ENCODE assay signal across 14 cellular contexts in the genomic region with DNA sequence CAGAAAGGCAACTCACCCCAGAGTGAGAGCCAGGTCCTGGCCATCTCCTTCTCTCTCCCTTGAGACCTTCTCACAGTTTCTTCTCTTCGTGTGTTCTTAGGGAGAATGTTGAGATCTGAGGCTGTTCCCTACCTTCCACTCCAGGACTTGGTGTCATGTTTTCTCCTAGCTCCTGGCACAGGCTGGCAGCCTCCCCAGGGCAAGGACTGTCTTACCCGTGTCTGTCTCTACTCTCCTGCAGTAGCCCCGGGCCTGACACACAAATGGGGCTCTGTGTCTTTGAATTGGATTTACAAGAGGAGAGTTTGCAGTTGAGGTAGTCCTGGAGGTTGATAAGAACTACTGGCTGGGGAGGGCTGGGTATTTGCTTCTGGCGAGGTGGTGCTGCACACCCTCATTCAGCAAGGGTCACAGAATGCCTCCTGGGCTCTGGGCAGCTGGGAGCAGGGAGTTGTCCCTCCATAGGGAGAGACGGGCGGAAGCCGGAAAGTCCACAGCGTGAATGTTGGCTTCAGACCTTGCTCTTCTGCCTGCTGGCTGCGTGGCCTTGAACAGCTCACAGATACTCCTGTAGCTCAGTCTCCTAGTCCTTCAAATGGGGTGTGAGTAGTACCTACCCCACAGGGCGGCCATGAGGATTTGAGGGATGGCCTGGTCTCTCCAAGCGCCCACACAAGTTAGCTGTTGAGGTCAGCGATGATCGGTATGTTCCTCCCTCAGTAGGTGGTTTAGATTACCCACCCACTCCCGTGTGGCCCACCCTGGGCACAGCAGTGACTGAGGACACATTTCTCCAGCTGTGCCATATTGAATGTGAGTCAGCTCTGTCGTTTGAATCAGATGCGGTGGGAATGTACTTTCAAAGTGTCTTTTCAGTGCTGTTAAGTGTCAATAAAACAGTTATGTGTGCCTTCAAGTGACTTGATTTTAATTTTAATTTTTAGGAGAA. TPM values are rescaled to one million over a fixed set of nuclear protein-coding genes. Genes with fewer than 3 reads are reported as not detected.
DNase-seq lines count a peak whose midpoint lies in the region; ATAC-seq and TF ChIP-seq lines count a peak whose summit lies in the region.
"Had no signal": no experiment of that assay in that cellular context is flagged by ENCODE, and none has a peak within 500 bp of the region (broad histone marks: within the 10 kb centered on the region; RNA-seq: fewer than 3 reads in every experiment).

No MANE protein-coding gene starts in this region.

- no peaks in the 10 kb centered on the region for H3K27me3 ChIP-seq in CD4-positive, alpha-beta memory T cell (ENCODE audit: insufficient read depth, low read length)
- no peaks in the 10 kb centered on the region for H3K27me3 ChIP-seq in Panc1 (ENCODE audit: control insufficient read depth, insufficient read depth, low read length)
- H3K27me3 ChIP-seq in WERI-Rb-1 (ENCODE audit: insufficient read depth, low read depth, severe bottlenecking): no peaks in the 10 kb centered on the region
- H3K27me3 ChIP-seq in gastroesophageal sphincter: no peaks in the 10 kb centered on the region
- H3K27me3 ChIP-seq: dorsolateral prefrontal cortex had no signal

- H3K27ac ChIP-seq in CD4-positive, alpha-beta memory T cell (ENCODE audit: low read depth, low read length): no peak overlapping the region
- no peak overlapping the region for H3K27ac ChIP-seq in Panc1 (ENCODE audit: low read length)
- no peak overlapping the region for H3K27ac ChIP-seq in WERI-Rb-1
- H3K27ac ChIP-seq in gastroesophageal sphincter: no peak overlapping the region
- H3K27ac ChIP-seq: dorsolateral prefrontal cortex had no signal

- intact Hi-C loops in CD4-positive, alpha-beta memory T cell (cut with micrococcal nuclease): no loop called here
- intact Hi-C loops in Panc1 (cut with micrococcal nuclease; ENCODE audit: unreplicated experiment): no loop called here
- intact Hi-C loops in dendritic cell treated with granulocyte-macrophage colony-stimulating factor and Interleukin-4, amounts not matched to agents 40 ng/mL and 50 ng/mL, for 4 days (cut with micrococcal nuclease): no loop called here

- CTCF ChIA-PET in CD4-positive, alpha-beta memory T cell (lab: Charles Lee; ENCODE audit: partially characterized antibody): no interaction called here
- CTCF ChIA-PET in Panc1 (lab: Charles Lee): no interaction called here

- 55 to 93% methylated on average over 3 to 5 of the region's 16 CpGs for WGBS in gastroesophageal sphincter (ENCODE audit: low coverage in 1 of 2), 2 donors

- H3K27ac Mint-ChIP-seq in CD4-positive, alpha-beta memory T cell: peak overlapping the region in 6 of 7 donors; percentile 15 to 86 (median 74)
- H3K27ac Mint-ChIP-seq in dendritic cell treated with granulocyte-macrophage colony-stimulating factor and Interleukin-4, amounts not matched to agents 40 ng/mL and 50 ng/mL, for 4 days: peak overlapping the region; percentile 45
- no peak overlapping the region for H3K27ac Mint-ChIP-seq in osteocyte (ENCODE audit: unreplicated experiment)

- H3K27me3 Mint-ChIP-seq in CD4-positive, alpha-beta memory T cell: no peaks in the 10 kb centered on the region
- H3K27me3 Mint-ChIP-seq in dendritic cell treated with granulocyte-macrophage colony-stimulating factor and Interleukin-4, amounts not matched to agents 40 ng/mL and 50 ng/mL, for 4 days: no peaks in the 10 kb centered on the region
- no peaks in the 10 kb centered on the region for H3K27me3 Mint-ChIP-seq in osteocyte (ENCODE audit: unreplicated experiment)

- no peak for TF ChIP-seq EP300 in gastroesophageal sphincter (IDR thresholded peaks at IDR 0.05)

- POLR2A ChIA-PET in CD4-positive, alpha-beta memory T cell (lab: Charles Lee; ENCODE audit: partially characterized antibody): interaction anchor here (0.6 to 1.4 kb wide), 2 partner anchors 10 to 66 kb away, joined by 3 to 8 read pairs; partner anchors contain the start of gene EP400
- POLR2A ChIA-PET in Panc1 (lab: Charles Lee): no interaction called here

- TF ChIP-seq CTCF in Panc1 (IDR thresholded peaks at IDR 0.05): no peak
- no peak for TF ChIP-seq CTCF in osteocyte (IDR thresholded peaks at IDR 0.05)
- no peak for TF ChIP-seq CTCF in WERI-Rb-1 (IDR thresholded peaks at IDR 0.05; ENCODE audit: low read depth, low read length)
- TF ChIP-seq CTCF in gastroesophageal sphincter (IDR thresholded peaks at IDR 0.05): no peak

- peak overlapping the region in 1 of 8 donors; percentile 21 for H3K4me3 Mint-ChIP-seq in CD4-positive, alpha-beta memory T cell
- no peak overlapping the region for H3K4me3 Mint-ChIP-seq in dendritic cell treated with granulocyte-macrophage colony-stimulating factor and Interleukin-4, amounts not matched to agents 40 ng/mL and 50 ng/mL, for 4 days
- H3K4me3 Mint-ChIP-seq in osteocyte (ENCODE audit: unreplicated experiment): no peak overlapping the region
- H3K4me3 Mint-ChIP-seq: immature natural killer cell had no signal

- no peak for DNase-seq in CD4-positive, alpha-beta memory T cell
- DNase-seq in Panc1 (ENCODE audit: low read depth, low spot score) (no peak), osteocyte (ENCODE audit: extremely low spot score, unreplicated experiment) (peak; percentile 70), WERI-Rb-1 (no peak), KG1 (lab: John Stamatoyannopoulos, UW) (no peak)
- DNase-seq: anterior cingulate cortex, immature natural killer cell, NCI-H1694, retina, SHP77 had no signal

- peaks cover 53% of the 10 kb centered on the region for H3K4me1 ChIP-seq in CD4-positive, alpha-beta memory T cell (ENCODE audit: insufficient read depth, low read length)
- peaks cover 25% of the 10 kb centered on the region for H3K4me1 ChIP-seq in Panc1 (ENCODE audit: control insufficient read depth, insufficient read depth, low read length)
- peaks cover 0 to 61% (median 13%) of the 10 kb centered on the region in 3 donors for H3K4me1 ChIP-seq in gastroesophageal sphincter

- peaks cover 49 to 72% (median 61%) of the 10 kb centered on the region in 4 donors for H3K4me1 Mint-ChIP-seq in CD4-positive, alpha-beta memory T cell
- H3K4me1 Mint-ChIP-seq in dendritic cell treated with granulocyte-macrophage colony-stimulating factor and Interleukin-4, amounts not matched to agents 40 ng/mL and 50 ng/mL, for 4 days (ENCODE audit: low read depth): peaks cover 55% of the 10 kb centered on the region
- H3K4me1 Mint-ChIP-seq in osteocyte (ENCODE audit: unreplicated experiment): peaks cover 35% of the 10 kb centered on the region

- no peak for TF ChIP-seq POLR2A in gastroesophageal sphincter (IDR thresholded peaks at IDR 0.05)

- peaks cover 14 to 33% of the 10 kb centered on the region in 2 donors for H3K36me3 Mint-ChIP-seq in CD4-positive, alpha-beta memory T cell
- peaks cover 47% of the 10 kb centered on the region for H3K36me3 Mint-ChIP-seq in dendritic cell treated with granulocyte-macrophage colony-stimulating factor and Interleukin-4, amounts not matched to agents 40 ng/mL and 50 ng/mL, for 4 days (ENCODE audit: low read depth)
- H3K36me3 Mint-ChIP-seq in osteocyte (ENCODE audit: unreplicated experiment): peaks cover 15% of the 10 kb centered on the region

- H3K9me3 Mint-ChIP-seq in CD4-positive, alpha-beta memory T cell: no peaks in the 10 kb centered on the region
- H3K9me3 Mint-ChIP-seq in dendritic cell treated with granulocyte-macrophage colony-stimulating factor and Interleukin-4, amounts not matched to agents 40 ng/mL and 50 ng/mL, for 4 days: no peaks in the 10 kb centered on the region
- H3K9me3 Mint-ChIP-seq in osteocyte (ENCODE audit: unreplicated experiment): no peaks in the 10 kb centered on the region
- H3K9me3 Mint-ChIP-seq: immature natural killer cell had no signal

- in situ Hi-C loops in Panc1 (cut with HindIII; ENCODE audit: low pct_unique_long_range_greater_than_20kb, low sequenced_read_pairs): no loop called here

- peaks cover 6% of the 10 kb centered on the region for H3K36me3 ChIP-seq in CD4-positive, alpha-beta memory T cell (ENCODE audit: insufficient read depth, low read length)
- H3K36me3 ChIP-seq in Panc1 (ENCODE audit: control insufficient read depth, insufficient read depth, low read length): 0 out of 2 replicates have a peak, but pooled peaks cover 2% of the 10 kb centered on the region
- peaks cover 22% of the 10 kb centered on the region for H3K36me3 ChIP-seq in WERI-Rb-1
- peaks cover 0 to 26% of the 10 kb centered on the region in 2 donors for H3K36me3 ChIP-seq in gastroesophageal sphincter

- H3K9me3 ChIP-seq in CD4-positive, alpha-beta memory T cell (ENCODE audit: control insufficient read depth in 1 of 2, low read length in 2 of 2): no peaks in the 10 kb centered on the region
- H3K9me3 ChIP-seq in Panc1 (ENCODE audit: control insufficient read depth, insufficient read depth, low read depth, low read length): no peaks in the 10 kb centered on the region
- H3K9me3 ChIP-seq in WERI-Rb-1 (ENCODE audit: severe bottlenecking): no peaks in the 10 kb centered on the region
- H3K9me3 ChIP-seq in gastroesophageal sphincter: no peaks in the 10 kb centered on the region

- H3K4me3 ChIP-seq in CD4-positive, alpha-beta memory T cell (ENCODE audit: low read length in 2 of 2): no peak overlapping the region
- H3K4me3 ChIP-seq in Panc1 (ENCODE audit: low read depth in 2 of 2, low read length in 2 of 2) (no peak overlapping the region), WERI-Rb-1 (ENCODE audit: low read depth, low read length) (no peak overlapping the region), gastroesophageal sphincter (no peak overlapping the region)
- H3K4me3 ChIP-seq: dorsolateral prefrontal cortex had no signal

- no TSS peak for BruUV-seq in Panc1 (replicated peaks; lab: Mats Ljungman, UMichigan)

- ATAC-seq in Panc1: peak; percentile 43; the same call in 1 of the 2 replicates
- ATAC-seq in gastroesophageal sphincter: no peak
- ATAC-seq in GM18868 (IDR thresholded peaks at IDR 0.05; ENCODE audit: unreplicated experiment): no peak

RNA-seq across cellular contexts. Expression of gene EP400, which starts 10.2 kb away (rescaled TPM):
- 10 to 100 TPM; 82.3 to 86.6 TPM for total RNA-seq in CD4-positive, alpha-beta memory T cell
- polyA plus RNA-seq in CD4-positive, alpha-beta memory T cell: 1 to 10 TPM in 1 of 2 donors, under 1 TPM in 1; 0.94 to 5.3 TPM
- total RNA-seq in Panc1 (2021; ENCODE audit: unreplicated experiment) (59.4 TPM), osteocyte (51.3 and 51.8 TPM in 2 replicates), gastroesophageal sphincter (10 to 100 TPM; 12.6 to 28.0 (median 22.8) TPM)
- 36.9 TPM for polyA plus RNA-seq in Panc1 (2012; ENCODE audit: insufficient read length)

RNA-seq across cellular contexts. Expression of gene PUS1, which starts 30.8 kb away (rescaled TPM):
- total RNA-seq in CD4-positive, alpha-beta memory T cell: 10 to 100 TPM; 41.8 to 48.1 TPM
- polyA plus RNA-seq in CD4-positive, alpha-beta memory T cell: 10 to 100 TPM; 12.0 to 28.1 TPM
- total RNA-seq in Panc1 (2021; ENCODE audit: unreplicated experiment): 108 TPM
- 110 TPM for polyA plus RNA-seq in Panc1 (2012; ENCODE audit: insufficient read length)
- 18.8 and 19.5 TPM in 2 replicates for total RNA-seq in osteocyte
- total RNA-seq in gastroesophageal sphincter: 10 to 100 TPM in 2 of 4 donors, 1 to 10 TPM in 2; 7.2 to 28.2 (median 13.1) TPM
